13 cellular contexts compared by ENCODE assay signal in genomic region chr2:26067186-26067974, GRCh38. TPM values are rescaled to one million over a fixed set of nuclear protein-coding genes. Genes with fewer than 3 reads are reported as not detected.
DNase-seq lines count a peak whose midpoint lies in the region; ATAC-seq, FAIRE-seq and TF ChIP-seq lines count a peak whose summit lies in the region.
"Had no signal": no experiment of that assay in that cellular context is flagged by ENCODE, and none has a peak within 500 bp of the region (broad histone marks: within the 10 kb centered on the region; RNA-seq: fewer than 3 reads in every experiment).

No MANE protein-coding gene starts in this region.

- H3K9me3 ChIP-seq in OCI-LY7 (ENCODE audit: low read length) (no peaks in the 10 kb centered on the region; the same call in 1 of the 2 replicates), K562 (replicated peaks; ENCODE audit: control insufficient read depth, insufficient read depth, low read depth, low read length) (no peaks in the 10 kb centered on the region), smooth muscle cell (replicated peaks; ENCODE audit: low read depth) (no peaks in the 10 kb centered on the region), WERI-Rb-1 (ENCODE audit: severe bottlenecking) (no peaks in the 10 kb centered on the region)
- H3K9me3 ChIP-seq: colonic mucosa had no signal

- H3K27me3 Mint-ChIP-seq in activated CD4-positive, alpha-beta T cell treated with anti-CD3 and anti-CD28 coated beads, Interleukin-2, amount 10 ng/mL, durations not matched to agents 24 days and 14 days: no peaks in the 10 kb centered on the region

- intact Hi-C loops in activated CD4-positive, alpha-beta T cell treated with anti-CD3 and anti-CD28 coated beads, Interleukin-2, amount 10 ng/mL, durations not matched to agents 24 days and 14 days (cut with micrococcal nuclease): loop anchor here (10.0 kb wide), 1 partner anchor 193 kb away; the partner anchor contains the start of gene ASXL2
- intact Hi-C loops in OCI-LY7 (cut with micrococcal nuclease; ENCODE audit: unreplicated experiment): no loop called here
- intact Hi-C loops in K562 (cut with micrococcal nuclease): no loop called here
- intact Hi-C loops in sciatic nerve (cut with DNase I): no loop called here

- no peaks in the 10 kb centered on the region for H3K9me1 ChIP-seq in K562 (ENCODE audit: control insufficient read depth, insufficient read depth, low read length)

- no peak for TF ChIP-seq POLR2A in K562 (conservative IDR thresholded peaks at IDR 0.05)

- H3K36me3 Mint-ChIP-seq in activated CD4-positive, alpha-beta T cell treated with anti-CD3 and anti-CD28 coated beads, Interleukin-2, amount 10 ng/mL, durations not matched to agents 24 days and 14 days (ENCODE audit: low read depth): peaks cover 20% of the 10 kb centered on the region

- peaks cover 31% of the 10 kb centered on the region for H3K36me3 ChIP-seq in OCI-LY7 (ENCODE audit: insufficient read depth, low read length)
- peaks cover 33% of the 10 kb centered on the region for H3K36me3 ChIP-seq in K562 (ENCODE audit: control insufficient read depth, insufficient read depth, low read length)
- H3K36me3 ChIP-seq in smooth muscle cell (ENCODE audit: low read depth): no peaks in the 10 kb centered on the region
- peaks cover 10% of the 10 kb centered on the region for H3K36me3 ChIP-seq in WERI-Rb-1
- H3K36me3 ChIP-seq: colonic mucosa had no signal

- CTCF ChIA-PET in OCI-LY7 (lab: Charles Lee; ENCODE audit: unreplicated experiment) (no interaction called here), K562 (lab: Yijun Ruan, JAX; ENCODE audit: low intra/inter-chr PET ratio) (no interaction called here)

- H3K79me2 ChIP-seq in OCI-LY7 (ENCODE audit: insufficient read depth, low read depth, low read length) (peaks cover 93% of the 10 kb centered on the region), K562 (ENCODE audit: control insufficient read depth, insufficient read depth, low read length) (peaks cover 97% of the 10 kb centered on the region), smooth muscle cell (ENCODE audit: low read depth) (peaks cover 89% of the 10 kb centered on the region)

- DNase-seq in activated CD4-positive, alpha-beta T cell treated with anti-CD3 and anti-CD28 coated beads, Interleukin-2, amount 10 ng/mL, durations not matched to agents 24 days and 14 days: no peak
- no peak for DNase-seq in activated CD4-positive, alpha-beta T cell treated with anti-CD3 and anti-CD28 coated beads, Interleukin-2, amount 50 U/mL, for 48 hours
- DNase-seq in OCI-LY7 (ENCODE audit: low spot score) (no peak), K562 (ENCODE audit: extremely low read depth in 1 of 4, low spot score in 3 of 4) (no peak), smooth muscle cell (lab: John Stamatoyannopoulos, UW; ENCODE audit: unreplicated experiment) (no peak), WERI-Rb-1 (no peak), sciatic nerve (ENCODE audit: low spot score) (no peak)
- DNase-seq in activated CD4-positive, CD25-positive, alpha-beta regulatory T cell treated with anti-CD3 and anti-CD28 coated beads, Interleukin-2, amount 50 U/mL, for 72 hours: no peak
- DNase-seq: activated naive CD4-positive, alpha-beta T cell treated with anti-CD3 and anti-CD28 coated beads for 36 hours; colonic mucosa; SIG-M5 had no signal

- WGBS in K562 (ENCODE audit: insufficient coverage, low coverage, missing lambda C conversion rate): 18% methylated on average over 1 of the region's 1 CpG
- WGBS in smooth muscle cell (ENCODE audit: low lambda C conversion rate): 96% methylated on average over 1 of the region's 1 CpG

- no peak overlapping the region for H2AFZ ChIP-seq in OCI-LY7 (ENCODE audit: low read length)
- no peak overlapping the region for H2AFZ ChIP-seq in K562 (ENCODE audit: low read depth, low read length)
- no peak overlapping the region for H2AFZ ChIP-seq in smooth muscle cell (ENCODE audit: low read depth)

- H3K4me1 Mint-ChIP-seq in activated CD4-positive, alpha-beta T cell treated with anti-CD3 and anti-CD28 coated beads, Interleukin-2, amount 10 ng/mL, durations not matched to agents 24 days and 14 days: peaks cover 40% of the 10 kb centered on the region

- H3K27ac ChIP-seq in OCI-LY7 (ENCODE audit: low read depth, low read length, poor library complexity, severe bottlenecking) (peak overlapping the region; percentile 51), K562 (ENCODE audit: extremely low read depth, low read depth, low read length) (peak overlapping the region; percentile 98), smooth muscle cell (ENCODE audit: low read depth) (peak overlapping the region; percentile 68), WERI-Rb-1 (no peak overlapping the region)

- peak overlapping the region; percentile 67 for H3K4me3 Mint-ChIP-seq in activated CD4-positive, alpha-beta T cell treated with anti-CD3 and anti-CD28 coated beads, Interleukin-2, amount 10 ng/mL, durations not matched to agents 24 days and 14 days
- H3K4me3 Mint-ChIP-seq: activated naive CD4-positive, alpha-beta T cell treated with anti-CD3 and anti-CD28 coated beads for 36 hours had no signal

- POLR2A ChIA-PET in OCI-LY7 (lab: Charles Lee): no interaction called here
- POLR2A ChIA-PET in K562 (lab: Yijun Ruan, JAX): interaction anchor here (0.6 to 1.8 kb wide), 4 partner anchors 7 to 841 kb away, joined by 3 to 11 read pairs (median 4); no protein-coding TSS in a partner anchor

- TF ChIP-seq RAD21 in K562 (CRISPR knock-in tag; conservative IDR thresholded peaks at IDR 0.05 in 1 of 2, IDR thresholded peaks at IDR 0.05 in 1 of 2): no peak

- in situ Hi-C loops in K562 (cut with MboI): no loop called here

- no TSS peak for BruUV-seq in OCI-LY7 (replicated peaks; lab: Mats Ljungman, UMichigan)
- no TSS peak for BruUV-seq in K562 (replicated peaks; lab: Mats Ljungman, UMichigan)

- H3K4me2 ChIP-seq in OCI-LY7 (ENCODE audit: low read length) (peak overlapping the region; percentile 58), K562 (ENCODE audit: insufficient read depth, low read length) (peak overlapping the region; percentile 74; the same call in 1 of the 2 replicates), smooth muscle cell (no peak overlapping the region)

- peaks cover 12% of the 10 kb centered on the region; the same call in 1 of the 2 replicates for H4K20me1 ChIP-seq in OCI-LY7 (ENCODE audit: insufficient read depth, low read length)
- no peaks in the 10 kb centered on the region for H4K20me1 ChIP-seq in K562 (replicated peaks; ENCODE audit: control insufficient read depth, insufficient read depth, low read length)
- H4K20me1 ChIP-seq in smooth muscle cell (ENCODE audit: low read depth): peaks cover 98% of the 10 kb centered on the region

- H3K4me3 ChIP-seq in OCI-LY7 (ENCODE audit: low read depth, low read length, poor library complexity, severe bottlenecking): no peak overlapping the region
- no peak overlapping the region for H3K4me3 ChIP-seq in K562
- no peak overlapping the region for H3K4me3 ChIP-seq in smooth muscle cell
- no peak overlapping the region for H3K4me3 ChIP-seq in WERI-Rb-1 (ENCODE audit: low read depth, low read length)
- H3K4me3 ChIP-seq: colonic mucosa, skin epidermis had no signal

- peak overlapping the region in 1 of 2 experiments; percentile 78; a peak in 2 of 4 replicates for H3K9ac ChIP-seq in K562 (ENCODE audit: insufficient read depth in 1 of 2, low read depth in 2 of 2, low read length in 2 of 2)
- H3K9ac ChIP-seq in smooth muscle cell (ENCODE audit: low read depth): no peak overlapping the region

- peak overlapping the region; percentile 89 for H3K27ac Mint-ChIP-seq in activated CD4-positive, alpha-beta T cell treated with anti-CD3 and anti-CD28 coated beads, Interleukin-2, amount 10 ng/mL, durations not matched to agents 24 days and 14 days

- TF ChIP-seq CTCF in OCI-LY7 (conservative IDR thresholded peaks at IDR 0.05; ENCODE audit: low read length) (no peak), K562 (IDR thresholded peaks at IDR 0.05 in 2 of 3, conservative IDR thresholded peaks at IDR 0.05 in 1 of 3; ENCODE audit: insufficient read depth in 2 of 3, low read depth in 1 of 3, low read length in 3 of 3) (no peak), smooth muscle cell (IDR thresholded peaks at IDR 0.05; ENCODE audit: borderline replicate concordance, insufficient read depth, poor library complexity, severe bottlenecking) (no peak), WERI-Rb-1 (IDR thresholded peaks at IDR 0.05; ENCODE audit: low read depth, low read length) (no peak)

- H3K4me1 ChIP-seq in OCI-LY7 (ENCODE audit: insufficient read depth, low read length, poor library complexity, severe bottlenecking) (peaks cover 28% of the 10 kb centered on the region), K562 (replicated peaks in 1 of 2; ENCODE audit: control insufficient read depth in 2 of 2, insufficient read depth in 2 of 2, low read length in 2 of 2) (peaks cover 30 to 63% of the 10 kb centered on the region in 2 experiments), smooth muscle cell (ENCODE audit: low read depth) (peaks cover 5% of the 10 kb centered on the region)

- H3K27me3 ChIP-seq in K562 (ENCODE audit: control insufficient read depth in 2 of 2, insufficient read depth in 2 of 2, low read length in 2 of 2) (no peaks in the 10 kb centered on the region), smooth muscle cell (ENCODE audit: low read depth) (no peaks in the 10 kb centered on the region), WERI-Rb-1 (ENCODE audit: insufficient read depth, low read depth, severe bottlenecking) (no peaks in the 10 kb centered on the region)
- H3K27me3 ChIP-seq: colonic mucosa had no signal

- no peaks in the 10 kb centered on the region for H3K9me3 Mint-ChIP-seq in activated CD4-positive, alpha-beta T cell treated with anti-CD3 and anti-CD28 coated beads, Interleukin-2, amount 10 ng/mL, durations not matched to agents 24 days and 14 days
- H3K9me3 Mint-ChIP-seq: activated naive CD4-positive, alpha-beta T cell treated with anti-CD3 and anti-CD28 coated beads for 36 hours had no signal

- no peak for TF ChIP-seq EP300 in K562 (IDR thresholded peaks at IDR 0.05; ENCODE audit: low read length)

- H3F3A ChIP-seq in smooth muscle cell (ENCODE audit: low read depth): peaks cover 12% of the 10 kb centered on the region

- peak; percentile 56 for FAIRE-seq in K562 (lab: Jason Lieb, UNC)
- FAIRE-seq: A204.1 had no signal

- ATAC-seq in K562 (peak; percentile 1; the same call in 1 of the 3 replicates), sciatic nerve (no peak)

- no peaks in the 10 kb centered on the region for H3K9me2 ChIP-seq in OCI-LY7 (ENCODE audit: insufficient read depth, low read length)

RNA-seq across cellular contexts. Expression of gene RAB10, which starts 33.5 kb away (rescaled TPM):
- total RNA-seq in activated CD4-positive, alpha-beta T cell treated with anti-CD3 and anti-CD28 coated beads, Interleukin-2, amount 10 ng/mL, durations not matched to agents 24 days and 14 days: 133 and 141 TPM in 2 replicates
- 58.3 and 109 TPM in 2 replicates for total RNA-seq in OCI-LY7 (2014; rRNA removed; shearing (Covaris generic))
- 83.9 and 96.7 TPM in 2 replicates for total RNA-seq in OCI-LY7 (2022)
- total RNA-seq in K562 (2011; cell fraction: chromatin; rRNA removed; ENCODE audit: low replicate concordance): 50.3 and 59.4 TPM in 2 replicates
- total RNA-seq in K562 (2011; cell fraction: nucleolus; rRNA removed): 56.7 and 62.9 TPM in 2 replicates
- 57.3 and 84.3 TPM in 2 replicates for total RNA-seq in K562 (2011; cell fraction: nucleoplasm; rRNA removed)
- total RNA-seq in K562 (2014; rRNA removed): 116 and 159 TPM in 2 replicates
- total RNA-seq in K562 (2014; rRNA removed; fragmentation: Illumina TruSeq; extraction: Trizol): 149 and 158 TPM in 2 replicates
- 145 and 157 TPM in 2 replicates for total RNA-seq in K562 (2015; rRNA removed; fragmentation: Illumina TruSeq; extraction: Trizol)
- total RNA-seq in K562 (2021): 166 and 176 TPM in 2 replicates
- 96.0 and 147 TPM in 2 replicates for polyA plus RNA-seq in K562 (2011; rRNA removed)
- polyA plus RNA-seq in K562 (2011; cell fraction: cytosol; rRNA removed): 49.4 and 88.1 TPM in 2 replicates
- 23.8 and 27.1 TPM in 2 replicates for polyA plus RNA-seq in K562 (2011; cell fraction: nucleus; rRNA removed)
- 104 and 127 TPM in 2 replicates for polyA plus RNA-seq in K562 (2012)
- polyA plus RNA-seq in K562 (2014; fragmentation: Illumina TruSeq; extraction: Trizol): 134 and 214 TPM in 2 replicates
- 10 to 100 TPM; 25.1 to 35.7 TPM for polyA plus RNA-seq in K562 (2014; fragmentation: Nextera tagmentation; extraction: Ambion mirVana)
- polyA plus RNA-seq in K562 (2014; rRNA removed): 148 and 197 TPM in 2 replicates
- polyA minus RNA-seq in K562 (2011; rRNA and poly(A)+ RNA removed): 400 and 439 TPM in 2 replicates
- polyA minus RNA-seq in K562 (2011; cell fraction: cytosol; rRNA and poly(A)+ RNA removed): 74.6 and 128 TPM in 2 replicates
- 25.2 and 34.9 TPM in 2 replicates for polyA minus RNA-seq in K562 (2011; cell fraction: nucleus; rRNA and poly(A)+ RNA removed)
- 121 and 149 TPM in 2 replicates for total RNA-seq in smooth muscle cell
- 101 and 111 TPM in 2 replicates for polyA plus RNA-seq in smooth muscle cell
- 104 TPM for total RNA-seq in sciatic nerve
